ENCODE assay signal across 2 cellular contexts in the genomic region with DNA sequence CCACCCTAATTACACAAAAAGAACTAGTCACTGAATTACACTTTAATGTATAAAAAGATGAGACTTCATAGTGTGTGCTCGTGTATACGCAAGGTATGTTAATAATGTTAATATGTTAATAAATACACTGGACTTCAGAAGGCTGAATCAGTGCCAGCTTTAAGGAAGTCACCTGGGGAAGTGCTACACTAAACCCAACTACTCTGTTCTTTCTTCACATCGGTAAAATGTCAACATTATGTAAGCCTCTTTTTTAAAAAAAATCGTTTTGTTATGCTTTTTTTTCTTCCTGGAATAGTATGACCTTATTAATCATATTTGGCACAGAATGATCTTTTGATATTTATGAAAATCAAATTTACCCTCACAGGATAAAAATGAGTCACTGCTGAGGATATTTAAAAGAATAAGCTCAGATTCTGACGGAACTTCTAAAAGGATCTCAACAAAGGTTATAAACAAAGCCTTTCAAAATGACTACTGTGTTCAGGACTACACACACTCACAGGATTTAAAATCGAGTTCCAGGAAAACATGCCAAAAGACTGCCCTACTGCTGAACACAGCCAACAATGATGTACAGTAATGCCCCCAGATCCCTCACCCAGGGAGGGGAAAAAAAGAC.
TF ChIP-seq lines count a peak whose summit lies in the region.

No MANE protein-coding gene starts in this region.

TF ChIP-seq in endothelial cell of umbilical vein, 7 proteins besides CTCF, POLR2A, EP300 and RAD21 (continued from another document):
- TF ChIP-seq, protein P1, sequence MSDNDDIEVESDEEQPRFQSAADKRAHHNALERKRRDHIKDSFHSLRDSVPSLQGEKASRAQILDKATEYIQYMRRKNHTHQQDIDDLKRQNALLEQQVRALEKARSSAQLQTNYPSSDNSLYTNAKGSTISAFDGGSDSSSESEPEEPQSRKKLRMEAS (IDR thresholded peaks at IDR 0.05; ENCODE audit: insufficient read depth, insufficient read length): no peak
- TF ChIP-seq MYC (IDR thresholded peaks at IDR 0.05; ENCODE audit: low read depth, low read length): no peak
TF ChIP-seq in endothelial cell of umbilical vein: peak in this region for 2.

TF ChIP-seq in HEK293T, 16 proteins besides CTCF, POLR2A, EP300 and RAD21 (continued from another document):
- no peak for TF ChIP-seq CTBP1 (IDR thresholded peaks at IDR 0.05; ENCODE audit: borderline replicate concordance)
- no peak for TF ChIP-seq BHLHE40 (IDR thresholded peaks at IDR 0.05; ENCODE audit: borderline replicate concordance)
- TF ChIP-seq, protein P2, sequence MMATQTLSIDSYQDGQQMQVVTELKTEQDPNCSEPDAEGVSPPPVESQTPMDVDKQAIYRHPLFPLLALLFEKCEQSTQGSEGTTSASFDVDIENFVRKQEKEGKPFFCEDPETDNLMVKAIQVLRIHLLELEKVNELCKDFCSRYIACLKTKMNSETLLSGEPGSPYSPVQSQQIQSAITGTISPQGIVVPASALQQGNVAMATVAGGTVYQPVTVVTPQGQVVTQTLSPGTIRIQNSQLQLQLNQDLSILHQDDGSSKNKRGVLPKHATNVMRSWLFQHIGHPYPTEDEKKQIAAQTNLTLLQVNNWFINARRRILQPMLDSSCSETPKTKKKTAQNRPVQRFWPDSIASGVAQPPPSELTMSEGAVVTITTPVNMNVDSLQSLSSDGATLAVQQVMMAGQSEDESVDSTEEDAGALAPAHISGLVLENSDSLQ (IDR thresholded peaks at IDR 0.05): no peak
- no peak for TF ChIP-seq FOXK2 (IDR thresholded peaks at IDR 0.05)
